ENCODE assay signal across 24 cellular contexts in the genomic region with DNA sequence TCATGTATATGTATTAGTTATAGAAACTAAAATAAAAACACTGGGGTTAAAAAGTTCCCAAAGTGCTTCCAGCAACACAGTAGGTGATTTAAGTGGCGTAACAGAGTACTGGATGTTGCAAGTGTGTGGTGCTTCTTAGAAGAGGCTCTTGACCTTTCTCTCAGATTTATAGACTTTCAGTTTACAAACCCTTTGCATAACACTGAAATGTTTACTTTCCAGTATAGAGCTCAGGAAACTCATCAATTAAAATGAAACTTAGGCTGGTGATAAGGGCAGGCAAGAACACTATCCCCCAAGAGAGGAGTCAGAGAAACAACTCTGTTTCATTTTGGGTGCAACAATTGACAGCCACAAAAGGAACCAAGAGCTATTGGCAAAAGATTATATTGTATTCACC. TPM values are rescaled to one million over a fixed set of nuclear protein-coding genes. Genes with fewer than 3 reads are reported as not detected.
DNase-seq lines count a peak whose midpoint lies in the region; ATAC-seq, FAIRE-seq and TF ChIP-seq lines count a peak whose summit lies in the region.
"Had no signal": no experiment of that assay in that cellular context is flagged by ENCODE, and none has a peak within 500 bp of the region (broad histone marks: within the 10 kb centered on the region; RNA-seq: fewer than 3 reads in every experiment).

No MANE protein-coding gene starts in this region.

- H3K4me1 Mint-ChIP-seq in osteocyte (ENCODE audit: unreplicated experiment): peaks cover 10% of the 10 kb centered on the region

- no peak overlapping the region for H3K56ac ChIP-seq in mesendoderm (ENCODE audit: low read length)

- intact Hi-C loops in left lung (cut with DNase I): no loop called here

- H3K23ac ChIP-seq in mesendoderm (ENCODE audit: low read length): no peak overlapping the region

- no peak overlapping the region for H3K18ac ChIP-seq in mesendoderm (ENCODE audit: low read length)

- no peak for TF ChIP-seq CTCF in left lung (IDR thresholded peaks at IDR 0.05)
- no peak for TF ChIP-seq CTCF in osteocyte (IDR thresholded peaks at IDR 0.05)

- H3K9me3 Mint-ChIP-seq in osteocyte (ENCODE audit: unreplicated experiment): no peaks in the 10 kb centered on the region
- H3K9me3 Mint-ChIP-seq: activated CD4-positive, alpha-beta memory T cell treated with anti-CD3 and anti-CD28 coated beads for 36 hours; CD14-positive monocyte; GM23338 had no signal

- H3K79me2 ChIP-seq in mesendoderm (ENCODE audit: control insufficient read depth, insufficient read depth, low read length): no peaks in the 10 kb centered on the region

- H3K27ac Mint-ChIP-seq in osteocyte (ENCODE audit: unreplicated experiment): no peak overlapping the region
- H3K27ac Mint-ChIP-seq: activated CD4-positive, alpha-beta memory T cell treated with anti-CD3 and anti-CD28 coated beads for 36 hours; CD14-positive monocyte; GM23338 had no signal

- DNase-seq in DMS53 (lab: John Stamatoyannopoulos, UW) (peak; percentile 65), DMS79 treated with DMSO at 0.1 percent for 48 hours (lab: John Stamatoyannopoulos, UW) (peak; percentile 19), NCI-H510A (lab: John Stamatoyannopoulos, UW) (peak; percentile 52), left lung (no peak), mesendoderm (no peak), osteocyte (ENCODE audit: extremely low spot score, unreplicated experiment) (no peak), GM12891 (ENCODE audit: insufficient read length, low spot score) (no peak)
- DNase-seq: activated CD4-positive, alpha-beta memory T cell treated with anti-CD3 and anti-CD28 coated beads for 36 hours; activated naive CD4-positive, alpha-beta T cell treated with Interleukin-2 at 50 U/mL for 16 hours; Calu3; caudate nucleus; left ventricle myocardium inferior; NCI-H146; NCI-H748 treated with DMSO at 0.1 percent for 48 hours; right lobe of liver; stimulated activated CD4-positive, alpha-beta T cell treated with anti-CD3 and anti-CD28 coated beads, Interleukin-12 subunit alpha, Interleukin-12 subunit beta, amount 100 ng/mL, for 4 hours; stimulated activated CD4-positive, alpha-beta T cell treated with anti-CD3 and anti-CD28 coated beads, Interleukin-4, amount 100 ng/mL, for 4 hours; stimulated activated naive CD4-positive, alpha-beta T cell treated with Interleukin-2 at 50 U/mL for 16 hours; tibial artery had no signal

- H3K9ac ChIP-seq in mesendoderm (ENCODE audit: low read length): no peak overlapping the region
- H3K9ac ChIP-seq: KMS-11 had no signal

- H2BK15ac ChIP-seq in mesendoderm (replicated peaks; ENCODE audit: low read depth): no peak overlapping the region

- TF ChIP-seq POLR2A in GM12891 (IDR thresholded peaks at IDR 0.05; ENCODE audit: low read depth, low read length): no peak

- no peaks in the 10 kb centered on the region for H3K27me3 ChIP-seq in left lung
- no peaks in the 10 kb centered on the region for H3K27me3 ChIP-seq in mesendoderm (ENCODE audit: insufficient read depth, low read length, poor library complexity)
- H3K27me3 ChIP-seq: ascending aorta, right lobe of liver had no signal

- H2BK120ac ChIP-seq in mesendoderm (ENCODE audit: low read depth, low read length): no peak overlapping the region

- no peak overlapping the region for H4K5ac ChIP-seq in mesendoderm (ENCODE audit: low read length)

- no peak overlapping the region for H4K8ac ChIP-seq in mesendoderm (ENCODE audit: low read depth, low read length)

- H3K4me3 ChIP-seq in left lung (no peak overlapping the region), mesendoderm (ENCODE audit: low read length) (no peak overlapping the region)
- H3K4me3 ChIP-seq: ascending aorta, GM23338, left ventricle myocardium inferior, right lobe of liver, tibial artery had no signal

- no peaks in the 10 kb centered on the region for H3K79me1 ChIP-seq in mesendoderm (ENCODE audit: low read length)

- H3K4me3 Mint-ChIP-seq in osteocyte (ENCODE audit: unreplicated experiment): no peak overlapping the region
- H3K4me3 Mint-ChIP-seq: activated CD4-positive, alpha-beta memory T cell treated with anti-CD3 and anti-CD28 coated beads for 36 hours; CD14-positive monocyte; GM23338 had no signal

- WGBS in mesendoderm (ENCODE audit: extremely low coverage, insufficient coverage, low lambda C conversion rate): no CpG with 5 or more reads among the region's 1 CpG

- no peaks in the 10 kb centered on the region for H3K9me3 ChIP-seq in left lung
- H3K9me3 ChIP-seq: ascending aorta, left ventricle myocardium inferior, right lobe of liver, tibial artery had no signal

- H2BK5ac ChIP-seq in mesendoderm (ENCODE audit: low read length): no peak overlapping the region

- no peak for FAIRE-seq in GM12891 (lab: Jason Lieb, UNC)
- FAIRE-seq: endometrium had no signal

- H3K4ac ChIP-seq in mesendoderm (ENCODE audit: low read depth, low read length): no peak overlapping the region

- H3K36me3 Mint-ChIP-seq in osteocyte (ENCODE audit: unreplicated experiment): no peaks in the 10 kb centered on the region
- H3K36me3 Mint-ChIP-seq: activated CD4-positive, alpha-beta memory T cell treated with anti-CD3 and anti-CD28 coated beads for 36 hours; CD14-positive monocyte had no signal

- no peaks in the 10 kb centered on the region for H3K27me3 Mint-ChIP-seq in osteocyte (ENCODE audit: unreplicated experiment)
- H3K27me3 Mint-ChIP-seq: activated CD4-positive, alpha-beta memory T cell treated with anti-CD3 and anti-CD28 coated beads for 36 hours had no signal

- H3K4me1 ChIP-seq in left lung (peaks cover 0 to 23% of the 10 kb centered on the region in 2 donors), mesendoderm (ENCODE audit: control insufficient read depth, low read depth, low read length) (no peaks in the 10 kb centered on the region)
- H3K4me1 ChIP-seq: ascending aorta, left ventricle myocardium inferior, right lobe of liver, tibial artery had no signal

- H3K36me3 ChIP-seq in left lung: no peaks in the 10 kb centered on the region
- no peaks in the 10 kb centered on the region for H3K36me3 ChIP-seq in mesendoderm (ENCODE audit: control insufficient read depth, insufficient read depth, low read length)
- H3K36me3 ChIP-seq: ascending aorta, left ventricle myocardium inferior, right lobe of liver, tibial artery had no signal

- H3K4me2 ChIP-seq in mesendoderm (ENCODE audit: low read length): no peak overlapping the region
- H3K4me2 ChIP-seq: GM23338, KMS-11 had no signal

- H3K27ac ChIP-seq in left lung: no peak overlapping the region
- no peak overlapping the region for H3K27ac ChIP-seq in mesendoderm (ENCODE audit: low read depth, low read length)
- H3K27ac ChIP-seq: ascending aorta, KMS-11, left ventricle myocardium inferior, right lobe of liver, tibial artery had no signal

- peak; percentile 74 for ATAC-seq in left lung
- ATAC-seq: GM23338, right lobe of liver had no signal

- H2AK5ac ChIP-seq in mesendoderm (ENCODE audit: low read length): no peak overlapping the region

TF ChIP-seq in GM12891, 5 proteins besides CTCF, POLR2A, EP300 and RAD21:
- TF ChIP-seq SPI1 (IDR thresholded peaks at IDR 0.05; ENCODE audit: low read depth, low read length): no peak
- TF ChIP-seq TAF1 (IDR thresholded peaks at IDR 0.05; ENCODE audit: low read depth, low read length): no peak
- no peak for TF ChIP-seq PAX5 (IDR thresholded peaks at IDR 0.05; ENCODE audit: insufficient read depth, low read length, severe bottlenecking)
- no peak for TF ChIP-seq POLR2AphosphoS5 (IDR thresholded peaks at IDR 0.05; ENCODE audit: low read depth, low read length)
- no peak for TF ChIP-seq POU2F2 (IDR thresholded peaks at IDR 0.05; ENCODE audit: low read depth, low read length)

RNA-seq across cellular contexts. Expression of a gene that starts 27.5 kb away (rescaled TPM):
- total RNA-seq in left lung (10 to 100 TPM; 26.6 to 33.5 TPM), osteocyte (39.8 and 42.8 TPM in 2 replicates)
- polyA plus RNA-seq in mesendoderm (2013, experiment 1 of 2): 103 TPM
- 102 TPM for polyA plus RNA-seq in mesendoderm (2013, experiment 2 of 2)
- 30.3 TPM for polyA plus RNA-seq in GM12891 (2012; ENCODE audit: low read depth, missing spikeins)

RNA-seq across cellular contexts. Expression of a gene that starts 42.3 kb away (rescaled TPM):
- total RNA-seq in left lung: 10 to 100 TPM; 11.3 to 18.8 TPM
- 52.5 TPM for polyA plus RNA-seq in mesendoderm (2013, experiment 1 of 2)
- 50.7 TPM for polyA plus RNA-seq in mesendoderm (2013, experiment 2 of 2)
- 11.0 and 16.1 TPM in 2 replicates for total RNA-seq in osteocyte
- 60.6 TPM for polyA plus RNA-seq in GM12891 (2012; ENCODE audit: low read depth, missing spikeins)

Comparison
In these comparisons a context has a peak if more than half of its experiments do, and no peak if none do; other contexts are left out.
1. DNase-seq: peak in DMS53 (single experiment), DMS79 treated with DMSO at 0.1 percent for 48 hours (single experiment) and NCI-H510A (single experiment); none in left lung (0 of 2), mesendoderm (single experiment), osteocyte (single experiment) and GM12891 (single experiment).